In the genomic region with DNA sequence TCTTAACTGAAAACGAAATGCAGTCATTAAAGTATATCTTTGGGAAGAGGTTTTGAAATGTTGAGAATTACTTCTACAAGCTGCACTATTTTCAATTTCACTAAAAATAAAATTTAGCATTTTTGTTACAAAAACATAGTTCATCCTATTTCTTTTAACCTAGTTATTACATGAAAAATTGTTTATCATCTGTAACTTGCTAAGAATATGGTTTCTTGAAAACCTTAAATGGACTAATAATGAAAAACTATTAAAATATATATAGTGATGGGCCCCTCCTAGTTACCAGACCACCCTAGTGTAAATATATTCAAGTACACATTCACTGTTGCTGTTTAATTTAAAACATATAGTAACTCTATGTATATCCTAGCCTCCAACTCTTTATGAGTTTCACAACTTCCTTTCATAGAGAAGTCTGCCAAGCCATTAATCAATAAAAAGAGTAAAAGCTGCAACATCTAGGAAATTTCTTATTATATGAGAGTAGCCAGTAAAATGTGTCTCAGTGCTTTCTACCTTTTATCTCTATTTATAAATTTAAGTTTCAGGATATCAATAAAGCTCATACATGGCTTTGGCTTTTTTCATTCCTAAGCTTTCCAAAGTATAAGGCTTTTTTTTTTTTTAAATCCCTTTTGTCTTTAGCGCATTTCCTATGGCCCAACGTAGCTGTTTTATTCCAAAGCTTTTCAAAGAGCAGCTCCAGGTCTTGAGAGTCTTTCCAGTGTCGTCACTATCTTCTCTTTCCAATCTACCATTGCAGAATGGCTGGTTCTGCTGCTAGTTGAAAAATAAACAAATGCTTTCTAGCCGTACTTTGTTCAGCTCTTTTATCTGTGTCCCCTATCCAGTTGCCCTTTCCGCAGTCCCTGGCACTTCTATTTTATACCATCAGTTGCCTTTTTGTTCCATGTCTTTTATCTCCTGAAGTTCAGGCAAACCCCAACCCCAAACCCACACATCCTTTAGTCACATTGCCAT, we compare ENCODE assay signal across 8 cellular contexts. TPM values are rescaled to one million over a fixed set of nuclear protein-coding genes. Genes with fewer than 3 reads are reported as not detected.
DNase-seq lines count a peak whose midpoint lies in the region; ATAC-seq and TF ChIP-seq lines count a peak whose summit lies in the region.

No MANE protein-coding gene starts in this region.

- no peaks in the 10 kb centered on the region for H3K27me3 Mint-ChIP-seq in activated naive CD4-positive, alpha-beta T cell treated with anti-CD3 and anti-CD28 coated beads, Interleukin-2, amount 10 ng/mL, durations not matched to agents 7 days and 5 days

- peak; percentile 47 for TF ChIP-seq POLR2A in erythroblast (IDR thresholded peaks at IDR 0.05; ENCODE audit: low read length)

- ATAC-seq in GM21529 (IDR thresholded peaks at IDR 0.05; ENCODE audit: unreplicated experiment): no peak

- peak overlapping the region; percentile 87 for H3K27ac Mint-ChIP-seq in activated naive CD4-positive, alpha-beta T cell treated with anti-CD3 and anti-CD28 coated beads, Interleukin-2, amount 10 ng/mL, durations not matched to agents 7 days and 5 days

- H3K36me3 Mint-ChIP-seq in activated naive CD4-positive, alpha-beta T cell treated with anti-CD3 and anti-CD28 coated beads, Interleukin-2, amount 10 ng/mL, durations not matched to agents 7 days and 5 days: peaks cover 53% of the 10 kb centered on the region

- CTCF ChIA-PET in activated naive CD4-positive, alpha-beta T cell treated with anti-CD3 and anti-CD28 coated beads, Interleukin-2, amount 10 ng/mL, durations not matched to agents 7 days and 5 days (lab: Charles Lee): interaction anchor here (0.6 to 3.5 kb wide), 8 partner anchors 103 to 869 kb away, joined by 3 to 15 read pairs (median 5); no protein-coding TSS in a partner anchor

- H3K9me3 ChIP-seq in SJSA1 (replicated peaks): no peaks in the 10 kb centered on the region

- DNase-seq in activated naive CD4-positive, alpha-beta T cell treated with anti-CD3 and anti-CD28 coated beads, Interleukin-2, amount 10 ng/mL, durations not matched to agents 7 days and 5 days: no peak
- DNase-seq in activated naive CD4-positive, alpha-beta T cell treated with anti-CD3 and anti-CD28 coated beads, Interleukin-2, amount 50 U/mL, for 16 hours: no peak
- peak in 1 of 2 experiments; percentile 76 for DNase-seq in SJSA1 (ENCODE audit: low read depth in 1 of 2, low spot score in 2 of 2)
- peak; percentile 69 to 77 for DNase-seq in erythroblast (lab: John Stamatoyannopoulos, UW)
- peak; percentile 70 for DNase-seq in pons (ENCODE audit: low spot score)
- DNase-seq in putamen (ENCODE audit: low spot score): no peak
- no peak for DNase-seq in NCI-H524 treated with DMSO at 0.1 percent for 48 hours (lab: John Stamatoyannopoulos, UW)

- H3K4me3 ChIP-seq in SJSA1: no peak overlapping the region; the same call in 1 of the 2 replicates

- no peaks in the 10 kb centered on the region for H3K9me3 Mint-ChIP-seq in activated naive CD4-positive, alpha-beta T cell treated with anti-CD3 and anti-CD28 coated beads, Interleukin-2, amount 10 ng/mL, durations not matched to agents 7 days and 5 days

- peak overlapping the region; percentile 92 for H3K4me3 Mint-ChIP-seq in activated naive CD4-positive, alpha-beta T cell treated with anti-CD3 and anti-CD28 coated beads, Interleukin-2, amount 10 ng/mL, durations not matched to agents 7 days and 5 days

- H3K27me3 ChIP-seq in SJSA1 (replicated peaks): no peaks in the 10 kb centered on the region

- H3K27ac ChIP-seq in SJSA1: peak overlapping the region; percentile 88

- peaks cover 79% of the 10 kb centered on the region for H3K4me1 Mint-ChIP-seq in activated naive CD4-positive, alpha-beta T cell treated with anti-CD3 and anti-CD28 coated beads, Interleukin-2, amount 10 ng/mL, durations not matched to agents 7 days and 5 days

- H3K36me3 ChIP-seq in SJSA1: peaks cover 65% of the 10 kb centered on the region

- H3K4me1 ChIP-seq in SJSA1 (replicated peaks): peaks cover 78% of the 10 kb centered on the region

RNA-seq across cellular contexts. Expression of a gene that starts 6.5 kb away (rescaled TPM):
- 42.1 and 60.8 TPM in 2 replicates for total RNA-seq in SJSA1 (2014; rRNA removed; shearing (Covaris generic))

Comparison
In these comparisons a context has a peak if more than half of its experiments do, and no peak if none do; other contexts are left out.
1. DNase-seq: peak in erythroblast (2 of 2) and pons (single experiment); none in activated naive CD4-positive, alpha-beta T cell treated with anti-CD3 and anti-CD28 coated beads, Interleukin-2, amount 10 ng/mL, durations not matched to agents 7 days and 5 days (single experiment), activated naive CD4-positive, alpha-beta T cell treated with anti-CD3 and anti-CD28 coated beads, Interleukin-2, amount 50 U/mL, for 16 hours (single experiment), putamen (single experiment) and NCI-H524 treated with DMSO at 0.1 percent for 48 hours (single experiment).